Comparison of ENCODE assay signal across 11 cellular contexts in the genomic region with DNA sequence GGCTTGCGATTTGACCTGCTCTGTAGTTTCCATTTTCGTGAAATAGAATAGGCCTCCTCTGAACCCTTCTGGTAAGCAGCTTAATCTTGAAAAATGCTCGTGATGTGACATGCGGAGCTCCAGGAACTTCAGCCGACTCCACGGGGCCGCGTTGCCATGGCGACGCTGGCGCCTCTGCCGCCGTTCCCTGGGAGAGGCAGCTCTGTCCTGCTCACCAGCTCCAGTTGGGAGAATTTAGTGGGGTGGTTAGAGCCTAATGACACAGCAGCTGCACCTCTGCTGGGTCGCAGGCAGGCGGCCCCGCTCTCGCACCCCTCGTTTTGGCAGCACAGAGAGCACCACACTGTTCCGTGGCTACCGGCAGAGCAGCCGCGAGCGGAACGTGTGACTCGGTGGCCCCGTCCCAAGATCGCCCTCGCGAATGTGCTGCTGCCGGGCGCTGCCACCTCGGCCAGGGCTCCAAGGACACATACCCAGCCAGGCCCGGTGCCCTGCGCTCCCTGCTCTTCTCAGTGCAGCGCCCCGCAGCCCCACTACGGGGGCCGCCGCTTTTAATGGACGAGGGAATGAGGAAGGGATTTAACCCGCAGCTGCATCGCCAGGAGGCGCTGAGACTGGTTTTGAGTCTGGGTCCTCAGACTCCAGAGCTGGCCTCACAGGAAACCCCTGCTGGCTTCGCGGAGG.
DNase-seq lines count a peak whose midpoint lies in the region; ATAC-seq and TF ChIP-seq lines count a peak whose summit lies in the region.
"Had no signal": no experiment of that assay in that cellular context is flagged by ENCODE, and none has a peak within 500 bp of the region (broad histone marks: within the 10 kb centered on the region; RNA-seq: fewer than 3 reads in every experiment).

No MANE protein-coding gene starts in this region.

- no peak overlapping the region for H4K8ac ChIP-seq in neuronal stem cell (ENCODE audit: low read depth, low read length)

- H3K4me2 ChIP-seq in neuronal stem cell (ENCODE audit: insufficient read depth, low read length, poor library complexity, severe bottlenecking): peak overlapping the region; percentile 80

- no peak overlapping the region for H2AK5ac ChIP-seq in neuronal stem cell (ENCODE audit: low read depth, low read length)

- CTCF ChIA-PET in MCF 10A (lab: Yijun Ruan, JAX): interaction anchor here (0.5 to 3.4 kb wide), 6 partner anchors 9 to 1254 kb away, joined by 3 to 21 read pairs (median 4); no protein-coding TSS in a partner anchor

- no peaks in the 10 kb centered on the region for H3K27me3 Mint-ChIP-seq in MCF 10A (ENCODE audit: insufficient read depth, unreplicated experiment)

- no peak overlapping the region for H4K91ac ChIP-seq in neuronal stem cell (ENCODE audit: low read depth, low read length, poor library complexity)

- peak overlapping the region in 1 of 2 donors; percentile 73 for H3K4me3 ChIP-seq in neuronal stem cell (ENCODE audit: low read length in 2 of 2)

- no peak overlapping the region for H3K23ac ChIP-seq in neuronal stem cell (ENCODE audit: low read depth, low read length, poor library complexity)

- H3K9me3 Mint-ChIP-seq in MCF 10A (ENCODE audit: unreplicated experiment): no peaks in the 10 kb centered on the region

- H2BK15ac ChIP-seq in neuronal stem cell (ENCODE audit: low read length): no peak overlapping the region

- peak overlapping the region; percentile 75 for H3K9ac ChIP-seq in neuronal stem cell (ENCODE audit: low read depth, low read length, poor library complexity)

- H3K36me3 Mint-ChIP-seq in MCF 10A (ENCODE audit: insufficient read depth, unreplicated experiment): no peaks in the 10 kb centered on the region

- intact Hi-C loops in MCF 10A (cut with micrococcal nuclease): no loop called here

- peaks cover 3% of the 10 kb centered on the region for H3K79me1 ChIP-seq in neuronal stem cell (ENCODE audit: low read depth, low read length)

- H2BK120ac ChIP-seq in neuronal stem cell (ENCODE audit: low read depth, low read length): no peak overlapping the region

- H3K4me1 Mint-ChIP-seq in MCF 10A (ENCODE audit: insufficient read depth, unreplicated experiment): no peaks in the 10 kb centered on the region

- H3K36me3 ChIP-seq in neuronal stem cell (replicated peaks in 1 of 2; ENCODE audit: control insufficient read depth in 2 of 2, insufficient read depth in 2 of 2, low read length in 2 of 2): peaks cover 2 to 21% of the 10 kb centered on the region in 2 donors

- no peak overlapping the region for H2BK12ac ChIP-seq in neuronal stem cell (ENCODE audit: low read length)

- no CpG with 5 or more reads among the region's 45 CpGs for WGBS in neuronal stem cell (ENCODE audit: extremely low coverage in 2 of 2, insufficient read length in 2 of 2, insufficient replicate concordance in 1 of 2), 2 donors

- H3K4me3 Mint-ChIP-seq in MCF 10A (ENCODE audit: unreplicated experiment): no peak overlapping the region

- no peak overlapping the region for H3K27ac Mint-ChIP-seq in MCF 10A (ENCODE audit: low read depth, unreplicated experiment)

- no peak overlapping the region for H3K27ac ChIP-seq in neuronal stem cell (replicated peaks; ENCODE audit: low read length)
- H3K27ac ChIP-seq: epithelial cell of prostate had no signal

- peaks cover 12% of the 10 kb centered on the region in 2 donors for H3K4me1 ChIP-seq in neuronal stem cell (ENCODE audit: control insufficient read depth in 2 of 2, insufficient read depth in 1 of 2, low read depth in 1 of 2, low read length in 2 of 2)

- no peaks in the 10 kb centered on the region for H3K27me3 ChIP-seq in neuronal stem cell (ENCODE audit: control insufficient read depth in 3 of 3, insufficient read depth in 3 of 3, low read depth in 1 of 3, low read length in 3 of 3)

- DNase-seq in AG08396 (ENCODE audit: low spot score): peak; percentile 81
- DNase-seq in amniotic epithelial cell (ENCODE audit: low read depth): peak; percentile 50
- peak; percentile 69 for DNase-seq in globus pallidus (ENCODE audit: low spot score)
- DNase-seq in neuronal stem cell (ENCODE audit: low spot score): peak; percentile 71
- DNase-seq in 8988T: no peak
- no peak for DNase-seq in MCF 10A (ENCODE audit: unreplicated experiment)
- DNase-seq in SHP77 treated with DMSO at 0.1 percent for 48 hours (lab: John Stamatoyannopoulos, UW): no peak
- DNase-seq: activated T-cell treated with anti-CD3 and anti-CD28 coated beads for 4 hours, NCI-H187 treated with DMSO at 0.1 percent for 48 hours had no signal

- ATAC-seq in GM18868 (IDR thresholded peaks at IDR 0.05; ENCODE audit: unreplicated experiment): no peak

- H3K14ac ChIP-seq in neuronal stem cell (ENCODE audit: low read length): no peak overlapping the region

- BruUV-seq in MCF 10A (replicated peaks; lab: Mats Ljungman, UMichigan): no TSS peak

- no peaks in the 10 kb centered on the region for H3K9me3 ChIP-seq in neuronal stem cell (replicated peaks in 1 of 2; ENCODE audit: control insufficient read depth in 2 of 2, insufficient read depth in 1 of 2, low read depth in 1 of 2, low read length in 2 of 2)

- no peak overlapping the region for H2AFZ ChIP-seq in neuronal stem cell (ENCODE audit: low read length)

- TF ChIP-seq CTCF in MCF 10A (IDR thresholded peaks at IDR 0.05; ENCODE audit: unreplicated experiment): no peak

- no peak overlapping the region for H3K4ac ChIP-seq in neuronal stem cell (ENCODE audit: low read length)

- no peak overlapping the region for H2BK5ac ChIP-seq in neuronal stem cell (ENCODE audit: low read length)

- H3K18ac ChIP-seq in neuronal stem cell (ENCODE audit: low read length): peak overlapping the region; percentile 89

- POLR2A ChIA-PET in MCF 10A (lab: Yijun Ruan, JAX): interaction anchor here (0.5 kb wide), 1 partner anchor 13 kb away, joined by 3 read pairs; no protein-coding TSS in a partner anchor

Comparison
In these comparisons a context has a peak if more than half of its experiments do, and no peak if none do; other contexts are left out.
1. DNase-seq: peak in AG08396 (single experiment), amniotic epithelial cell (single experiment), globus pallidus (single experiment) and neuronal stem cell (single experiment); none in 8988T (single experiment), MCF 10A (single experiment) and SHP77 treated with DMSO at 0.1 percent for 48 hours (single experiment).